In genomic region chr20:33730946-33731692, GRCh38 we compare ENCODE assay signal across 1 cellular context.
TF ChIP-seq lines count a peak whose summit lies in the region.

No MANE protein-coding gene starts in this region.

TF ChIP-seq in HCT116, 20 proteins besides CTCF, POLR2A, EP300 and RAD21 (continued from another document):
- TF ChIP-seq ZBTB33 (IDR thresholded peaks at IDR 0.05; ENCODE audit: extremely low read depth, insufficient replicate concordance, low read length), result no peak
- no peak for TF ChIP-seq SIN3A (IDR thresholded peaks at IDR 0.05; ENCODE audit: low read depth)
- TF ChIP-seq ATF3 (IDR thresholded peaks at IDR 0.05), result no peak
- TF ChIP-seq REST (IDR thresholded peaks at IDR 0.05; ENCODE audit: low read depth), result no peak
- TF ChIP-seq MAX (IDR thresholded peaks at IDR 0.05), result no peak
- no peak for TF ChIP-seq ZNF274 (IDR thresholded peaks at IDR 0.05; ENCODE audit: low read depth, low read length)
- no peak for TF ChIP-seq EZH2phosphoT487 (IDR thresholded peaks at IDR 0.05; ENCODE audit: borderline replicate concordance)
- TF ChIP-seq EGR1 (IDR thresholded peaks at IDR 0.05; ENCODE audit: low read depth), result no peak
- no peak for TF ChIP-seq TCF7L2 (IDR thresholded peaks at IDR 0.05; ENCODE audit: borderline replicate concordance, extremely low read depth, insufficient read depth, insufficient read length)
- no peak for TF ChIP-seq POLR2AphosphoS5 (IDR thresholded peaks at IDR 0.05; ENCODE audit: low read depth, low read length)
- TF ChIP-seq ZFX (IDR thresholded peaks at IDR 0.05), result no peak
